Comparison of ENCODE assay signal across 18 cellular contexts in genomic region chr15:30046414-30046813, GRCh38. TPM values are rescaled to one million over a fixed set of nuclear protein-coding genes. Genes with fewer than 3 reads are reported as not detected.
A peak's percentile ranks its signal among the peaks of the same experiment; 100 is the strongest.
DNase-seq lines count a peak whose midpoint lies in the region; ATAC-seq and TF ChIP-seq lines count a peak whose summit lies in the region.
"Had no signal": no experiment of that assay in that cellular context is flagged by ENCODE, and none has a peak within 500 bp of the region (broad histone marks: within the 10 kb centered on the region; RNA-seq: fewer than 3 reads in every experiment).

No MANE protein-coding gene starts in this region.

- TF ChIP-seq CTCF in C4-2B (conservative IDR thresholded peaks at IDR 0.05): 0 out of 2 replicates have a peak, but pooled peaks have one; percentile 1
- no peak for TF ChIP-seq CTCF in glutamatergic neuron (IDR thresholded peaks at IDR 0.05; ENCODE audit: partially characterized antibody, unreplicated experiment)
- TF ChIP-seq CTCF in thyroid gland (IDR thresholded peaks at IDR 0.05): no peak
- no peak for TF ChIP-seq CTCF in MCF 10A (IDR thresholded peaks at IDR 0.05; ENCODE audit: unreplicated experiment)

- H3K27me3 ChIP-seq in thyroid gland: no peaks in the 10 kb centered on the region
- H3K27me3 ChIP-seq: BLaER1 treated with 17β-estradiol and CSF1 and Interleukin-3, amounts not matched to agents 10 nM and 100 nM had no signal

- intact Hi-C loops in thyroid gland (cut with DNase I) (no loop called here), MCF 10A (cut with micrococcal nuclease) (no loop called here)

- peaks cover 4 to 17% of the 10 kb centered on the region in 2 donors for H3K4me1 ChIP-seq in thyroid gland
- H3K4me1 ChIP-seq: BLaER1 treated with 17β-estradiol and CSF1 and Interleukin-3, amounts not matched to agents 10 nM and 100 nM had no signal

- no peaks in the 10 kb centered on the region for H3K36me3 ChIP-seq in thyroid gland
- H3K36me3 ChIP-seq: BLaER1 treated with 17β-estradiol and CSF1 and Interleukin-3, amounts not matched to agents 10 nM and 100 nM had no signal

- H3K27ac ChIP-seq in C4-2B (no peak overlapping the region), thyroid gland (peak overlapping the region in 2 of 3 donors; percentile 41 to 43)
- H3K27ac ChIP-seq: BLaER1 treated with 17β-estradiol and CSF1 and Interleukin-3, amounts not matched to agents 10 nM and 100 nM had no signal

- H3K27ac Mint-ChIP-seq in glutamatergic neuron (ENCODE audit: unreplicated experiment): peak overlapping the region; percentile 45
- no peak overlapping the region for H3K27ac Mint-ChIP-seq in MCF 10A (ENCODE audit: low read depth, unreplicated experiment)
- H3K27ac Mint-ChIP-seq: CD4-positive, alpha-beta T cell had no signal

- ATAC-seq in SK-N-SH treated with all-trans-retinoic acid at 6 μM for 48 hours (no peak; the same call in 2 of the 3 replicates), GM21423 (IDR thresholded peaks at IDR 0.05; ENCODE audit: unreplicated experiment) (no peak)
- ATAC-seq: GM12878 had no signal

- no peak overlapping the region for H3K4me3 Mint-ChIP-seq in glutamatergic neuron (ENCODE audit: unreplicated experiment)
- no peak overlapping the region for H3K4me3 Mint-ChIP-seq in MCF 10A (ENCODE audit: unreplicated experiment)
- H3K4me3 Mint-ChIP-seq: CD4-positive, alpha-beta T cell had no signal

- peaks cover 3% of the 10 kb centered on the region for H3K9me3 Mint-ChIP-seq in glutamatergic neuron (ENCODE audit: unreplicated experiment)
- no peaks in the 10 kb centered on the region for H3K9me3 Mint-ChIP-seq in MCF 10A (ENCODE audit: unreplicated experiment)
- H3K9me3 Mint-ChIP-seq: CD4-positive, alpha-beta T cell had no signal

- H3K4me1 Mint-ChIP-seq in glutamatergic neuron (ENCODE audit: low read depth, unreplicated experiment) (peaks cover 7% of the 10 kb centered on the region), MCF 10A (ENCODE audit: insufficient read depth, unreplicated experiment) (peaks cover 10% of the 10 kb centered on the region)

- CTCF ChIA-PET in MCF 10A (lab: Yijun Ruan, JAX): interaction anchor here (0.7 to 2.7 kb wide), 4 partner anchors 12 to 121 kb away, joined by 3 to 15 read pairs (median 6); no protein-coding TSS in a partner anchor

- no peak for TF ChIP-seq POLR2A in thyroid gland (IDR thresholded peaks at IDR 0.05)

- H3K36me3 Mint-ChIP-seq in glutamatergic neuron (ENCODE audit: unreplicated experiment) (no peaks in the 10 kb centered on the region), MCF 10A (ENCODE audit: insufficient read depth, unreplicated experiment) (no peaks in the 10 kb centered on the region)

- no TSS peak for BruUV-seq in MCF 10A (replicated peaks; lab: Mats Ljungman, UMichigan)

- H3K27me3 Mint-ChIP-seq in glutamatergic neuron (ENCODE audit: unreplicated experiment) (peaks cover 2% of the 10 kb centered on the region), MCF 10A (ENCODE audit: insufficient read depth, unreplicated experiment) (no peaks in the 10 kb centered on the region)

- 54% methylated on average over 2 of the region's 2 CpGs for WGBS in thyroid gland, 2 donors

- no peak for DNase-seq in glutamatergic neuron
- no peak for DNase-seq in thyroid gland
- no peak for DNase-seq in MCF 10A (ENCODE audit: unreplicated experiment)
- DNase-seq in NCI-H526 (lab: John Stamatoyannopoulos, UW): no peak
- DNase-seq: 8988T; CD4-positive, alpha-beta T cell; DMS 273 treated with DMSO at 0.1 percent for 48 hours; DMS79; IMR-90; KBM-7 had no signal

- no peaks in the 10 kb centered on the region for H3K9me3 ChIP-seq in thyroid gland
- H3K9me3 ChIP-seq: BLaER1 treated with 17β-estradiol and CSF1 and Interleukin-3, amounts not matched to agents 10 nM and 100 nM had no signal

- POLR2A ChIA-PET in MCF 10A (lab: Yijun Ruan, JAX): interaction anchor here (0.6 kb wide), 1 partner anchor 298 kb away, joined by 3 read pairs; no protein-coding TSS in a partner anchor

- no peak overlapping the region for H3K4me3 ChIP-seq in thyroid gland (replicated peaks in 1 of 3)
- H3K4me3 ChIP-seq: BLaER1 treated with 17β-estradiol and CSF1 and Interleukin-3, amounts not matched to agents 10 nM and 100 nM; GM12878 had no signal

TF ChIP-seq in SK-N-SH treated with all-trans-retinoic acid at 6 μM for 48 hours, 23 proteins besides CTCF, POLR2A, EP300 and RAD21:
- TF ChIP-seq ZFP3 (CRISPR knock-in tag; IDR thresholded peaks at IDR 0.05) (peak; percentile 49; the same call in 1 of the 2 replicates), PPARA (CRISPR knock-in tag; IDR thresholded peaks at IDR 0.05; ENCODE audit: borderline replicate concordance) (no peak), TCF4 (CRISPR knock-in tag; IDR thresholded peaks at IDR 0.05; ENCODE audit: borderline replicate concordance) (peak; percentile 71; the same call in 1 of the 2 replicates), ZNF565 (CRISPR knock-in tag; conservative IDR thresholded peaks at IDR 0.05; ENCODE audit: low read depth) (no peak), ISL1 (CRISPR knock-in tag; IDR thresholded peaks at IDR 0.05) (peak; percentile 92), PATZ1 (CRISPR knock-in tag; IDR thresholded peaks at IDR 0.05; ENCODE audit: borderline replicate concordance) (peak; percentile 39; the same call in 1 of the 2 replicates), CSDC2 (CRISPR knock-in tag; IDR thresholded peaks at IDR 0.05) (no peak)

RNA-seq across cellular contexts. Expression of gene GOLGA8J, which starts 36.3 kb away (rescaled TPM):
- not detected for total RNA-seq in glutamatergic neuron (ENCODE audit: unreplicated experiment)
- total RNA-seq in thyroid gland: 1 to 10 TPM in 2 of 4 donors, under 1 TPM in 1, not detected in 1; 0.22 to 4.7 (median 3.7) TPM
- total RNA-seq in MCF 10A (2022): 0.21 TPM in 1 of 2 replicates, not detected in the other
- total RNA-seq: Calu3, G401, GM12878, HT-29, IMR-90 had no signal
